ENCODE assay signal across 10 cellular contexts in the genomic region with DNA sequence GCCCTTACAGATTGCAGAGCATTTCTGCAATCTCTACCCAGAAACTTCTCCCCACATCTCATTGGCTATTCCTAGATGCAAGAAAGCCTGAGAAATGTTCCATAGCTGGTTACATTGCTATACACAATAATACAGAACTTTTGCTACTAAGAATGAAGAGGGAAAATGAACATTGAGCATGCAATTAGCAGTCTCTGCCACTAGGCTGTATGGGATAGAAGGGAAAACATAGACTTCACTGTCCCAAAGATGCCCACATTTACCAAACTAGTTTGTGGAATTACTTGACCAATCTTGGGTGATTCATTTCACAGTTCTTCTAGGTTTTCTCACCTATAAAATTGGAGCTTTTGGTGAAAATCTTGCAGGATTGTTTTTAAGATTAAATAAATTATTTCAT.
DNase-seq lines count a peak whose midpoint lies in the region; ATAC-seq and TF ChIP-seq lines count a peak whose summit lies in the region.
"Had no signal": no experiment of that assay in that cellular context is flagged by ENCODE, and none has a peak within 500 bp of the region (broad histone marks: within the 10 kb centered on the region; RNA-seq: fewer than 3 reads in every experiment).

No MANE protein-coding gene starts in this region.

- no peaks in the 10 kb centered on the region for H3K9me3 ChIP-seq in OCI-LY7 (ENCODE audit: low read length)

- H4K20me1 ChIP-seq in OCI-LY7 (ENCODE audit: insufficient read depth, low read length): no peaks in the 10 kb centered on the region

- TF ChIP-seq CTCF in AG10803 (conservative IDR thresholded peaks at IDR 0.05; ENCODE audit: low read length) (peak; percentile 45), OCI-LY7 (conservative IDR thresholded peaks at IDR 0.05; ENCODE audit: low read length) (peak; percentile 62)

- no peaks in the 10 kb centered on the region for H3K79me2 ChIP-seq in OCI-LY7 (ENCODE audit: insufficient read depth, low read depth, low read length)

- CTCF ChIA-PET in OCI-LY7 (lab: Charles Lee; ENCODE audit: unreplicated experiment): interaction anchor here (0.5 kb wide), 1 partner anchor 494 kb away, joined by 3 read pairs; no protein-coding TSS in a partner anchor

- BruUV-seq in OCI-LY7 (replicated peaks; lab: Mats Ljungman, UMichigan): no TSS peak

- no peak overlapping the region for H3K27ac ChIP-seq in OCI-LY7 (ENCODE audit: low read depth, low read length, poor library complexity, severe bottlenecking)

- H3K4me3 ChIP-seq in AG10803 (ENCODE audit: low read length): no peak overlapping the region
- no peak overlapping the region for H3K4me3 ChIP-seq in OCI-LY7 (ENCODE audit: low read depth, low read length, poor library complexity, severe bottlenecking)

- POLR2A ChIA-PET in OCI-LY7 (lab: Charles Lee): interaction anchor here (0.6 to 2.5 kb wide), 9 partner anchors 9 to 226 kb away, joined by 3 to 9 read pairs (median 3); no protein-coding TSS in a partner anchor

- intact Hi-C loops in OCI-LY7 (cut with micrococcal nuclease; ENCODE audit: unreplicated experiment): no loop called here

- no peaks in the 10 kb centered on the region for H3K4me1 ChIP-seq in OCI-LY7 (ENCODE audit: insufficient read depth, low read length, poor library complexity, severe bottlenecking)

- H2AFZ ChIP-seq in OCI-LY7 (ENCODE audit: low read length): no peak overlapping the region

- ATAC-seq in GM21526 (IDR thresholded peaks at IDR 0.05; ENCODE audit: low FRiP score, unreplicated experiment): peak; percentile 32
- no peak for ATAC-seq in activated CD4-positive, CD25-positive, alpha-beta regulatory T cell treated with anti-CD3 and anti-CD28 coated beads, Interleukin-2, amount 50 U/mL, for 24 hours
- ATAC-seq: activated CD8-positive, alpha-beta memory T cell treated with anti-CD3 and anti-CD28 coated beads, Interleukin-2, amount 10 ng/mL, durations not matched to agents 7 days and 5 days; natural killer cell had no signal

- no peaks in the 10 kb centered on the region for H3K9me2 ChIP-seq in OCI-LY7 (ENCODE audit: insufficient read depth, low read length)

- H3K4me2 ChIP-seq in OCI-LY7 (ENCODE audit: low read length): no peak overlapping the region

- DNase-seq in AG10803 (ENCODE audit: low read depth) (peak; percentile 12), OCI-LY7 (ENCODE audit: low spot score) (no peak), foreskin melanocyte (peak; percentile 10), GOT3 (lab: John Stamatoyannopoulos, UW) (no peak), dermis blood vessel endothelial cell (no peak), OCI-M2 (lab: John Stamatoyannopoulos, UW; ENCODE audit: unreplicated experiment) (no peak)
- DNase-seq: activated CD8-positive, alpha-beta memory T cell treated with anti-CD3 and anti-CD28 coated beads, Interleukin-2, amount 10 ng/mL, durations not matched to agents 7 days and 5 days; natural killer cell had no signal

- no peaks in the 10 kb centered on the region for H3K36me3 ChIP-seq in OCI-LY7 (ENCODE audit: insufficient read depth, low read length)

Comparison
In these comparisons a context has a peak if more than half of its experiments do, and no peak if none do; other contexts are left out.
1. DNase-seq: peak in AG10803 (single experiment) and foreskin melanocyte (single experiment); none in OCI-LY7 (single experiment), GOT3 (single experiment), dermis blood vessel endothelial cell (single experiment) and OCI-M2 (single experiment).